ENCODE assay signal across 1 cellular context in genomic region chr10:19946245-19946644, GRCh38.
TF ChIP-seq lines count a peak whose summit lies in the region.

No MANE protein-coding gene starts in this region.

TF ChIP-seq in SK-N-SH, 30 proteins besides CTCF, POLR2A, EP300 and RAD21 (continued from another document):
- TF ChIP-seq, protein P1, sequence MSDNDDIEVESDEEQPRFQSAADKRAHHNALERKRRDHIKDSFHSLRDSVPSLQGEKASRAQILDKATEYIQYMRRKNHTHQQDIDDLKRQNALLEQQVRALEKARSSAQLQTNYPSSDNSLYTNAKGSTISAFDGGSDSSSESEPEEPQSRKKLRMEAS (IDR thresholded peaks at IDR 0.05; ENCODE audit: low read depth): no peak
